20 cellular contexts compared by ENCODE assay signal in genomic region chr4:3236326-3236878, GRCh38. TPM values are rescaled to one million over a fixed set of nuclear protein-coding genes. Genes with fewer than 3 reads are reported as not detected.
DNase-seq lines count a peak whose midpoint lies in the region; ATAC-seq, FAIRE-seq and TF ChIP-seq lines count a peak whose summit lies in the region.
"Had no signal": no experiment of that assay in that cellular context is flagged by ENCODE, and none has a peak within 500 bp of the region (broad histone marks: within the 10 kb centered on the region; RNA-seq: fewer than 3 reads in every experiment).

No MANE protein-coding gene starts in this region.

- no TSS peak for BruUV-seq in HepG2 (replicated peaks; lab: Mats Ljungman, UMichigan)

- TF ChIP-seq CTCF in heart left ventricle (IDR thresholded peaks at IDR 0.05) (no peak), left ventricle myocardium inferior (IDR thresholded peaks at IDR 0.05; ENCODE audit: borderline replicate concordance) (no peak), HepG2 (CRISPR knock-in tag; IDR thresholded peaks at IDR 0.05) (no peak), osteoblast (IDR thresholded peaks at IDR 0.05; ENCODE audit: extremely low read depth, low read depth, low read length) (no peak)

- H3K4me1 ChIP-seq in heart left ventricle = peaks cover 0 to 4% (median 0%) of the 10 kb centered on the region in 12 donors
- peaks cover 2% of the 10 kb centered on the region for H3K4me1 ChIP-seq in left ventricle myocardium inferior
- peaks cover 17% of the 10 kb centered on the region for H3K4me1 ChIP-seq in HepG2 (ENCODE audit: insufficient read depth, low read length)
- H3K4me1 ChIP-seq in osteoblast (ENCODE audit: insufficient read depth, low read length) = no peaks in the 10 kb centered on the region

- no peak for FAIRE-seq in HepG2 (lab: Jason Lieb, UNC)
- FAIRE-seq: D721Med, GM12878, GM19239 had no signal

- WGBS in heart left ventricle, 4 donors = 90 to 99% (median 93%) methylated on average over 9 of the region's 9 CpGs
- WGBS in HepG2 (ENCODE audit: low lambda C conversion rate) = 100% methylated on average over 1 of the region's 9 CpGs

- H3K36me3 ChIP-seq in heart left ventricle = peaks cover 0 to 97% (median 88%) of the 10 kb centered on the region in 9 donors
- H3K36me3 ChIP-seq in left ventricle myocardium inferior = peaks cover 91% of the 10 kb centered on the region
- H3K36me3 ChIP-seq in H7 (replicated peaks; ENCODE audit: control insufficient read depth, insufficient read depth, low read length) = peaks cover 29% of the 10 kb centered on the region
- peaks cover 33 to 60% of the 10 kb centered on the region in 2 experiments for H3K36me3 ChIP-seq in HepG2 (replicated peaks in 1 of 2; ENCODE audit: control insufficient read depth in 1 of 2, insufficient read depth in 2 of 2, low read length in 2 of 2)
- peaks cover 60% of the 10 kb centered on the region for H3K36me3 ChIP-seq in osteoblast (ENCODE audit: insufficient read depth, low read length)

- no peak for TF ChIP-seq RAD21 in HepG2 (CRISPR knock-in tag; IDR thresholded peaks at IDR 0.05)

- TF ChIP-seq POLR2A in heart left ventricle (IDR thresholded peaks at IDR 0.05) (no peak), HepG2 (IDR thresholded peaks at IDR 0.05; ENCODE audit: insufficient read depth in 1 of 2, low read depth in 2 of 2, low read length in 2 of 2) (no peak)

- H3K4me2 ChIP-seq in HepG2 (ENCODE audit: low read depth, low read length) = no peak overlapping the region
- H3K4me2 ChIP-seq in osteoblast (ENCODE audit: insufficient read depth, low read length) = no peak overlapping the region
- H3K4me2 ChIP-seq: GM23338 had no signal

- H3K27ac ChIP-seq in heart left ventricle (no peak overlapping the region), left ventricle myocardium inferior (replicated peaks) (no peak overlapping the region), HepG2 (ENCODE audit: extremely low read length, insufficient read depth, low read length) (peak overlapping the region; percentile 30), osteoblast (ENCODE audit: low read depth, low read length) (no peak overlapping the region)
- H3K27ac ChIP-seq: C4-2B had no signal

- TF ChIP-seq EP300 in HepG2 (IDR thresholded peaks at IDR 0.05; ENCODE audit: low read depth in 2 of 2, low read length in 2 of 2) (no peak), HepG2 (CRISPR knock-in tag; IDR thresholded peaks at IDR 0.05; ENCODE audit: borderline replicate concordance) (no peak)

- in situ Hi-C loops in HepG2 (cut with HindIII; ENCODE audit: extremely low pct_ligation_motif_present, low pct_unique_long_range_greater_than_20kb) = no loop called here

- H3K4me3 ChIP-seq in heart left ventricle (no peak overlapping the region), left ventricle myocardium inferior (no peak overlapping the region), H7 (ENCODE audit: insufficient read depth, low read depth, low read length) (no peak overlapping the region), HepG2 (replicated peaks in 1 of 3; ENCODE audit: insufficient read depth in 1 of 3, low read depth in 2 of 3, low read length in 3 of 3) (no peak overlapping the region), osteoblast (ENCODE audit: insufficient read depth, low read length) (no peak overlapping the region)
- H3K4me3 ChIP-seq: GM12878, GM23338, HAP-1 had no signal

- DNase-seq in heart left ventricle (peak in 3 of 5 donors; percentile 2 to 47 (median 8)), left ventricle myocardium inferior (no peak), H7 (peak; percentile 57), HepG2 (ENCODE audit: low spot score) (no peak), osteoblast (ENCODE audit: insufficient read length, low spot score, missing footprints) (peak; percentile 84), HCEC 1CT (no peak)
- DNase-seq in activated effector memory CD4-positive, alpha-beta T cell treated with Interleukin-2 at 50 U/mL for 16 hours = no peak
- DNase-seq: CD4-positive, alpha-beta T cell; CD8-positive, alpha-beta memory T cell; DMS 273 treated with DMSO at 0.1 percent for 48 hours; DMS79; EL; GDM1 had no signal

- CTCF ChIA-PET in HepG2 (lab: Yijun Ruan, JAX; ENCODE audit: low intra/inter-chr PET ratio, low total read pairs) = no interaction called here

- POLR2A ChIA-PET in HepG2 (lab: Yijun Ruan, JAX) = no interaction called here

- H3K79me2 ChIP-seq in HepG2 (ENCODE audit: insufficient read depth, low read length) (no peaks in the 10 kb centered on the region), osteoblast (ENCODE audit: insufficient read depth, low read length) (no peaks in the 10 kb centered on the region)

- no peaks in the 10 kb centered on the region for H3K9me3 ChIP-seq in heart left ventricle
- H3K9me3 ChIP-seq in left ventricle myocardium inferior (replicated peaks) = no peaks in the 10 kb centered on the region
- no peaks in the 10 kb centered on the region for H3K9me3 ChIP-seq in HepG2 (ENCODE audit: low read length)
- H3K9me3 ChIP-seq in osteoblast (ENCODE audit: low read depth, low read length) = no peaks in the 10 kb centered on the region
- H3K9me3 ChIP-seq: HAP-1 had no signal

- intact Hi-C loops in heart left ventricle (cut with DNase I) = no loop called here
- intact Hi-C loops in left ventricle myocardium inferior (cut with micrococcal nuclease) = no loop called here
- intact Hi-C loops in HepG2 (cut with micrococcal nuclease; ENCODE audit: unreplicated experiment) = no loop called here

- no peaks in the 10 kb centered on the region for H4K20me1 ChIP-seq in HepG2 (ENCODE audit: insufficient read depth, low read length)
- H4K20me1 ChIP-seq in osteoblast (ENCODE audit: insufficient read depth, low read length) = no peaks in the 10 kb centered on the region

- H3K27me3 ChIP-seq in heart left ventricle (no peaks in the 10 kb centered on the region), left ventricle myocardium inferior (ENCODE audit: low read depth) (no peaks in the 10 kb centered on the region), H7 (ENCODE audit: control insufficient read depth, insufficient read depth, low read length) (0 out of 2 replicates have a peak, but pooled peaks cover 1% of the 10 kb centered on the region), HepG2 (ENCODE audit: control insufficient read depth in 1 of 2, insufficient read depth in 2 of 2, low read length in 2 of 2) (no peaks in the 10 kb centered on the region), osteoblast (ENCODE audit: insufficient read depth, low read length) (no peaks in the 10 kb centered on the region)

- ATAC-seq in heart left ventricle = no peak
- peak; percentile 13; the same call in 2 of the 3 replicates for ATAC-seq in HepG2
- no peak for ATAC-seq in HG02852 (IDR thresholded peaks at IDR 0.05; ENCODE audit: unreplicated experiment)
- ATAC-seq: GM12878, GM23338 had no signal

- no peak overlapping the region for H3K9ac ChIP-seq in HepG2 (ENCODE audit: insufficient read depth, low read depth, low read length)

- H2AFZ ChIP-seq in HepG2 (ENCODE audit: low read length) (no peak overlapping the region), osteoblast (ENCODE audit: low read length) (no peak overlapping the region)
- H2AFZ ChIP-seq: GM23338 had no signal

RNA-seq across cellular contexts. Expression of gene MSANTD1, which starts 12.6 kb away (rescaled TPM):
- total RNA-seq in heart left ventricle (under 1 TPM in 7 of 9 donors, not detected in 2; 0.30 to 0.93 (median 0.45) TPM), left ventricle myocardium inferior (0.44 TPM), HepG2 (2016; rRNA removed; fragmentation: Illumina TruSeq; extraction: Trizol) (0.10 and 0.22 TPM in 2 replicates), osteoblast (0.59 and 0.72 TPM in 2 replicates)
- polyA plus RNA-seq in heart left ventricle (under 1 TPM; 0.33 to 0.34 TPM), HepG2 (2011; rRNA removed) (0.39 and 0.40 TPM in 2 replicates)
- total RNA-seq in H7 (2014; rRNA removed; shearing (Covaris generic)) = 0.07 and 0.24 TPM in 2 replicates
- 0.09 and 0.20 TPM in 2 replicates for total RNA-seq in HepG2 (2016; cell fraction: cytosol; rRNA removed; fragmentation: Illumina TruSeq; extraction: Trizol; ENCODE audit: low read depth)
- total RNA-seq in HepG2 (2016; cell fraction: insoluble cytoplasmic fraction; rRNA removed; fragmentation: Illumina TruSeq; extraction: Trizol) = 0.19 TPM in 1 of 2 replicates, not detected in the other
- 0.25 TPM in 1 of 2 replicates, not detected in the other for total RNA-seq in HepG2 (2016; cell fraction: membrane; rRNA removed; fragmentation: Illumina TruSeq; extraction: Trizol)
- total RNA-seq in HepG2 (2016; cell fraction: nucleus; rRNA removed; fragmentation: Illumina TruSeq; extraction: Trizol) = 0.59 TPM in 1 of 2 replicates, not detected in the other
- polyA plus RNA-seq in HepG2 (2011; cell fraction: cytosol; rRNA removed) = 0.05 and 0.34 TPM in 2 replicates
- polyA plus RNA-seq in HepG2 (2011; cell fraction: nucleus; rRNA removed) = 2.2 and 3.5 TPM in 2 replicates
- polyA plus RNA-seq in HepG2 (2012) = 0.40 and 0.65 TPM in 2 replicates
- polyA plus RNA-seq in HepG2 (2016; cell fraction: cytosol; fragmentation: Illumina TruSeq; extraction: Trizol; ENCODE audit: low read depth) = 0.10 and 0.12 TPM in 2 replicates
- 0.16 TPM in 1 of 2 replicates, not detected in the other for polyA plus RNA-seq in HepG2 (2016; cell fraction: insoluble cytoplasmic fraction; fragmentation: Illumina TruSeq; extraction: Trizol; ENCODE audit: low read depth)
- 0.07 and 0.08 TPM in 2 replicates for polyA plus RNA-seq in HepG2 (2016; cell fraction: membrane; fragmentation: Illumina TruSeq; extraction: Trizol; ENCODE audit: low read depth)
- 0.36 and 0.65 TPM in 2 replicates for polyA plus RNA-seq in HepG2 (2016; cell fraction: nucleus; fragmentation: Illumina TruSeq; extraction: Trizol; ENCODE audit: insufficient read depth, low read depth)
- 0.14 and 1.0 TPM in 2 replicates for polyA minus RNA-seq in HepG2 (2011; rRNA and poly(A)+ RNA removed; ENCODE audit: low replicate concordance)
- polyA minus RNA-seq in HepG2 (2011; cell fraction: cytosol; rRNA and poly(A)+ RNA removed) = not detected in 2 replicates
- polyA minus RNA-seq in HepG2 (2011; cell fraction: nucleus; rRNA and poly(A)+ RNA removed) = 1.9 and 2.0 TPM in 2 replicates
- polyA plus RNA-seq: CD8-positive, alpha-beta memory T cell had no signal

RNA-seq across cellular contexts. Expression of gene RGS12, which starts 56.4 kb away (rescaled TPM):
- total RNA-seq in heart left ventricle (10 to 100 TPM in 8 of 9 donors, 1 to 10 TPM in 1; 8.4 to 18.4 (median 14.6) TPM), left ventricle myocardium inferior (13.4 TPM), HepG2 (2016; rRNA removed; fragmentation: Illumina TruSeq; extraction: Trizol) (18.2 and 21.0 TPM in 2 replicates), osteoblast (19.2 and 61.2 TPM in 2 replicates)
- polyA plus RNA-seq in heart left ventricle (10 to 100 TPM; 11.7 to 12.7 TPM), HepG2 (2011; rRNA removed) (27.7 and 35.5 TPM in 2 replicates)
- total RNA-seq in H7 (2014; rRNA removed; shearing (Covaris generic)) = 18.7 and 19.7 TPM in 2 replicates
- total RNA-seq in HepG2 (2016; cell fraction: cytosol; rRNA removed; fragmentation: Illumina TruSeq; extraction: Trizol; ENCODE audit: low read depth) = 9.3 and 11.0 TPM in 2 replicates
- total RNA-seq in HepG2 (2016; cell fraction: insoluble cytoplasmic fraction; rRNA removed; fragmentation: Illumina TruSeq; extraction: Trizol) = 16.0 and 24.7 TPM in 2 replicates
- 16.1 and 18.9 TPM in 2 replicates for total RNA-seq in HepG2 (2016; cell fraction: membrane; rRNA removed; fragmentation: Illumina TruSeq; extraction: Trizol)
- 21.7 and 25.1 TPM in 2 replicates for total RNA-seq in HepG2 (2016; cell fraction: nucleus; rRNA removed; fragmentation: Illumina TruSeq; extraction: Trizol)
- polyA plus RNA-seq in HepG2 (2011; cell fraction: cytosol; rRNA removed) = 11.1 and 23.9 TPM in 2 replicates
- polyA plus RNA-seq in HepG2 (2011; cell fraction: nucleus; rRNA removed) = 115 and 118 TPM in 2 replicates
- 37.4 and 43.4 TPM in 2 replicates for polyA plus RNA-seq in HepG2 (2012)
- 2.0 and 3.4 TPM in 2 replicates for polyA plus RNA-seq in HepG2 (2016; cell fraction: cytosol; fragmentation: Illumina TruSeq; extraction: Trizol; ENCODE audit: low read depth)
- polyA plus RNA-seq in HepG2 (2016; cell fraction: insoluble cytoplasmic fraction; fragmentation: Illumina TruSeq; extraction: Trizol; ENCODE audit: low read depth) = 17.8 and 20.5 TPM in 2 replicates
- 5.5 and 5.6 TPM in 2 replicates for polyA plus RNA-seq in HepG2 (2016; cell fraction: membrane; fragmentation: Illumina TruSeq; extraction: Trizol; ENCODE audit: low read depth)
- polyA plus RNA-seq in HepG2 (2016; cell fraction: nucleus; fragmentation: Illumina TruSeq; extraction: Trizol; ENCODE audit: insufficient read depth, low read depth) = 51.0 and 56.7 TPM in 2 replicates
- 4.5 and 52.2 TPM in 2 replicates for polyA minus RNA-seq in HepG2 (2011; rRNA and poly(A)+ RNA removed; ENCODE audit: low replicate concordance)
- 14.2 and 24.5 TPM in 2 replicates for polyA minus RNA-seq in HepG2 (2011; cell fraction: cytosol; rRNA and poly(A)+ RNA removed)
- 45.0 and 59.1 TPM in 2 replicates for polyA minus RNA-seq in HepG2 (2011; cell fraction: nucleus; rRNA and poly(A)+ RNA removed)

Comparison
In these comparisons a context has a peak if more than half of its experiments do, and no peak if none do; other contexts are left out.
1. DNase-seq: peak in heart left ventricle (3 of 5), H7 (single experiment) and osteoblast (single experiment); none in left ventricle myocardium inferior (single experiment), HepG2 (single experiment), activated effector memory CD4-positive, alpha-beta T cell treated with Interleukin-2 at 50 U/mL for 16 hours (single experiment) and HCEC 1CT (single experiment).